ENCODE assay signal across 27 cellular contexts in genomic region chr13:32468502-32469147, GRCh38. TPM values are rescaled to one million over a fixed set of nuclear protein-coding genes. Genes with fewer than 3 reads are reported as not detected.
A peak's percentile ranks its signal among the peaks of the same experiment; 100 is the strongest.
DNase-seq lines count a peak whose midpoint lies in the region; ATAC-seq and TF ChIP-seq lines count a peak whose summit lies in the region.
"Had no signal": no experiment of that assay in that cellular context is flagged by ENCODE, and none has a peak within 500 bp of the region (broad histone marks: within the 10 kb centered on the region; RNA-seq: fewer than 3 reads in every experiment).

No MANE protein-coding gene starts in this region.

- ATAC-seq in right cardiac atrium = peak; percentile 21 to 22
- ATAC-seq: activated CD4-positive, CD25-positive, alpha-beta regulatory T cell treated with anti-CD3 and anti-CD28 coated beads, Interleukin-2, amount 50 U/mL, for 24 hours; gastrocnemius medialis; psoas muscle had no signal

- H3K9me3 ChIP-seq in right cardiac atrium (ENCODE audit: control insufficient read depth, low read length) = no peaks in the 10 kb centered on the region
- no peaks in the 10 kb centered on the region for H3K9me3 ChIP-seq in colonic mucosa
- H3K9me3 ChIP-seq: esophagus muscularis mucosa, gastrocnemius medialis, Peyer's patch, psoas muscle, SJCRH30, thyroid gland had no signal

- H3K27ac ChIP-seq in right cardiac atrium (ENCODE audit: low read length) = no peak overlapping the region
- peak overlapping the region; percentile 9; the same call in 1 of the 2 replicates for H3K27ac ChIP-seq in RWPE1
- no peak overlapping the region for H3K27ac ChIP-seq in colonic mucosa
- H3K27ac ChIP-seq: coronary artery, esophagus muscularis mucosa, hepatocyte, Peyer's patch, psoas muscle, SJCRH30, thyroid gland had no signal

- H3K36me3 ChIP-seq in colonic mucosa = no peaks in the 10 kb centered on the region
- H3K36me3 ChIP-seq: gastrocnemius medialis, Peyer's patch, SJCRH30, thyroid gland had no signal

- H3K4me1 ChIP-seq in right cardiac atrium (ENCODE audit: control insufficient read depth, insufficient read depth, low read length) = no peaks in the 10 kb centered on the region
- no peaks in the 10 kb centered on the region for H3K4me1 ChIP-seq in colonic mucosa
- H3K4me1 ChIP-seq: Peyer's patch, SJCRH30, thyroid gland had no signal

- no peak overlapping the region for H3K9ac ChIP-seq in colonic mucosa (ENCODE audit: low read depth in 2 of 2, low read length in 2 of 2)

- POLR2A ChIA-PET in RWPE1 (lab: Yijun Ruan, JAX; ENCODE audit: low non-redundant PET) = no interaction called here

- WGBS in right cardiac atrium = 70% methylated on average over 6 of the region's 6 CpGs

- DNase-seq in right cardiac atrium = no peak
- no peak for DNase-seq in cardiac septum (ENCODE audit: low spot score)
- no peak for DNase-seq in RWPE1 (ENCODE audit: low spot score)
- DNase-seq in fibroblast of the aortic adventitia (ENCODE audit: low read depth) = peak; percentile 8
- no peak for DNase-seq in colonic mucosa
- DNase-seq in 8988T = no peak
- no peak for DNase-seq in NCI-H2081 (lab: John Stamatoyannopoulos, UW)
- no peak for DNase-seq in NCI-H2107 (lab: John Stamatoyannopoulos, UW)
- DNase-seq: activated CD4-positive, alpha-beta memory T cell treated with anti-CD3 and anti-CD28 coated beads for 36 hours; activated CD8-positive, alpha-beta memory T cell treated with anti-CD3 and anti-CD28 coated beads, Interleukin-2, amount 50 U/mL, for 4 hours; activated naive CD4-positive, alpha-beta T cell treated with anti-CD3 and anti-CD28 coated beads, Interleukin-2, amount 50 U/mL, for 16 hours; amygdala; gastrocnemius medialis; immature natural killer cell; naive B cell; NCI-H1105; NCI-H1930; NCI-H69; nucleus accumbens; Peyer's patch; psoas muscle; SJCRH30; thyroid gland had no signal

- H3K4me3 ChIP-seq in right cardiac atrium (ENCODE audit: low read length) = no peak overlapping the region
- no peak overlapping the region for H3K4me3 ChIP-seq in fibroblast of the aortic adventitia (ENCODE audit: low read depth, low read length)
- H3K4me3 ChIP-seq in colonic mucosa = no peak overlapping the region
- H3K4me3 ChIP-seq: coronary artery, esophagus muscularis mucosa, gastrocnemius medialis, hepatocyte, Peyer's patch, psoas muscle, SJCRH30, thyroid gland had no signal

- CTCF ChIA-PET in RWPE1 (lab: Yijun Ruan, JAX) = no interaction called here

- TF ChIP-seq CTCF in RWPE1 (conservative IDR thresholded peaks at IDR 0.05; ENCODE audit: low read depth) (no peak), fibroblast of the aortic adventitia (IDR thresholded peaks at IDR 0.05; ENCODE audit: insufficient read depth, low read length) (no peak), colonic mucosa (IDR thresholded peaks at IDR 0.05) (no peak)

- H3K27me3 ChIP-seq in right cardiac atrium (ENCODE audit: control insufficient read depth, insufficient read depth) (no peaks in the 10 kb centered on the region), colonic mucosa (no peaks in the 10 kb centered on the region)
- H3K27me3 ChIP-seq: esophagus muscularis mucosa, gastrocnemius medialis, hepatocyte, Peyer's patch, SJCRH30, thyroid gland had no signal

- intact Hi-C loops in right cardiac atrium (cut with DNase I) (no loop called here), cardiac septum (cut with DNase I) (no loop called here), colonic mucosa (cut with DNase I) (no loop called here)

RNA-seq across cellular contexts. Expression of gene N4BP2L1, which starts 40.7 kb away (rescaled TPM):
- 1 to 10 TPM; 4.6 to 6.5 (median 5.0) TPM for total RNA-seq in right cardiac atrium
- 6.9 TPM for polyA plus RNA-seq in right cardiac atrium
- 4.9 TPM for total RNA-seq in cardiac septum
- total RNA-seq in fibroblast of the aortic adventitia (ENCODE audit: low replicate concordance) = 1.9 and 9.5 TPM in 2 replicates
- 10 to 100 TPM in 1 of 2 donors, 1 to 10 TPM in 1; 4.8 to 10.3 TPM for total RNA-seq in colonic mucosa
